In the genomic region with DNA sequence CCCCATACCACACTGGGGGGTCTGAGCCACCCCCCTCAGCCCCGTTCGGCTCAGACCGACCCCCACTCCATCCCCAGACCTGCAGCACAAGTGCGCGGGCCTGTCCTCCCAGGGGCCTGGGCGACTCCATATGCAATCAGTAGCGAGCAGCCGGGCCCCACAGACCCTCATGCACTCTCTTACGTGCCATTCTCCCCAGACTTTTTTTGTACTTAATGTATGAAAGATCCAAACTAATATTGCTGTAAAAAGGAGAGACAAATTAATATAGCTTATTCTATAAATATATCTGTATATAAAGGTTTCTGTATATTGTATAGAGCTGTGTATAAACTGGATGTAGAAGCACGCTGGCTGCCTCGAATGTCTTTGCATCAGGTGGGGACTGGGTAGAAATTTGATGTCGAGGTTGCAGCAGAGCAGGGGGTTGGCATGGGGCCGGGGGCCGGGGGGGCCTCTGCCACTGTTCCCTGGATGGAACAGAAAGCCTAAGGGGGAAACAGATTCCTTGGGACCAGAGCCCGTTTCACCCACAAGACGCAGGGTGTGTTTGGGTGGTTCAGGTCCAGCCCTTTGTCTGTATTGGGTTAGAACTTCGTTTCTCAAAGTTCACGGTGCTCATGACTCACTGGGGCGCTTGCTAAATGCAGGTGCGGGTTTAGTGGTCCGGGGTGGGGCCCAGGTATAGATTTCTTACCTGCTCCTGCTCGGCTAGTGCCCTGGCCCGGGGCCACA, we compare ENCODE assay signal across 13 cellular contexts.
"Had no signal": no experiment of that assay in that cellular context is flagged by ENCODE, and none has a peak within 500 bp of the region (broad histone marks: within the 10 kb centered on the region; RNA-seq: fewer than 3 reads in every experiment).

No MANE protein-coding gene starts in this region.

- H3K4me1 ChIP-seq: colonic mucosa had no signal

- H3K4me1 Mint-ChIP-seq: stimulated activated memory B cell treated with anti-CD40 and anti-IgM and Interleukin-4, amounts not matched to agents 10 μg/mL and 1 μg/mL and 100 μg/mL, for 72 hours had no signal

- H3K4me3 Mint-ChIP-seq: activated CD8-positive, alpha-beta memory T cell treated with anti-CD3 and anti-CD28 coated beads, Interleukin-2, amount 10 ng/mL, durations not matched to agents 7 days and 5 days; memory B cell; stimulated activated memory B cell treated with anti-CD40 and anti-IgM and Interleukin-4, amounts not matched to agents 10 μg/mL and 1 μg/mL and 100 μg/mL, for 72 hours had no signal

- H3K36me3 Mint-ChIP-seq: activated CD8-positive, alpha-beta memory T cell treated with anti-CD3 and anti-CD28 coated beads, Interleukin-2, amount 10 ng/mL, durations not matched to agents 7 days and 5 days; stimulated activated memory B cell treated with anti-CD40 and anti-IgM and Interleukin-4, amounts not matched to agents 10 μg/mL and 1 μg/mL and 100 μg/mL, for 72 hours had no signal

- DNase-seq: activated naive CD4-positive, alpha-beta T cell treated with anti-CD3 and anti-CD28 coated beads, Interleukin-2, amount 50 U/mL, for 16 hours; central memory CD4-positive, alpha-beta T cell had no signal

- FAIRE-seq: kidney, pancreas had no signal

- H3K9me3 Mint-ChIP-seq: memory B cell; neural crest cell; stimulated activated memory B cell treated with anti-CD40 and anti-IgM and Interleukin-4, amounts not matched to agents 10 μg/mL and 1 μg/mL and 100 μg/mL, for 72 hours had no signal

- H3K4me3 ChIP-seq: colonic mucosa, esophagus muscularis mucosa, left ventricle myocardium inferior, pancreas, upper lobe of left lung had no signal

- H3K27me3 ChIP-seq: colonic mucosa, pancreas, upper lobe of left lung had no signal

- H3K36me3 ChIP-seq: colonic mucosa had no signal

- H3K27ac Mint-ChIP-seq: activated CD8-positive, alpha-beta memory T cell treated with anti-CD3 and anti-CD28 coated beads, Interleukin-2, amount 10 ng/mL, durations not matched to agents 7 days and 5 days; memory B cell; stimulated activated memory B cell treated with anti-CD40 and anti-IgM and Interleukin-4, amounts not matched to agents 10 μg/mL and 1 μg/mL and 100 μg/mL, for 72 hours had no signal

- H3K27ac ChIP-seq: colonic mucosa, esophagus muscularis mucosa, left ventricle myocardium inferior, pancreas, upper lobe of left lung, VCaP had no signal

- H3K9me3 ChIP-seq: colonic mucosa, esophagus muscularis mucosa, left ventricle myocardium inferior, pancreas, upper lobe of left lung had no signal
